Comparison of ENCODE assay signal across 14 cellular contexts in the genomic region with DNA sequence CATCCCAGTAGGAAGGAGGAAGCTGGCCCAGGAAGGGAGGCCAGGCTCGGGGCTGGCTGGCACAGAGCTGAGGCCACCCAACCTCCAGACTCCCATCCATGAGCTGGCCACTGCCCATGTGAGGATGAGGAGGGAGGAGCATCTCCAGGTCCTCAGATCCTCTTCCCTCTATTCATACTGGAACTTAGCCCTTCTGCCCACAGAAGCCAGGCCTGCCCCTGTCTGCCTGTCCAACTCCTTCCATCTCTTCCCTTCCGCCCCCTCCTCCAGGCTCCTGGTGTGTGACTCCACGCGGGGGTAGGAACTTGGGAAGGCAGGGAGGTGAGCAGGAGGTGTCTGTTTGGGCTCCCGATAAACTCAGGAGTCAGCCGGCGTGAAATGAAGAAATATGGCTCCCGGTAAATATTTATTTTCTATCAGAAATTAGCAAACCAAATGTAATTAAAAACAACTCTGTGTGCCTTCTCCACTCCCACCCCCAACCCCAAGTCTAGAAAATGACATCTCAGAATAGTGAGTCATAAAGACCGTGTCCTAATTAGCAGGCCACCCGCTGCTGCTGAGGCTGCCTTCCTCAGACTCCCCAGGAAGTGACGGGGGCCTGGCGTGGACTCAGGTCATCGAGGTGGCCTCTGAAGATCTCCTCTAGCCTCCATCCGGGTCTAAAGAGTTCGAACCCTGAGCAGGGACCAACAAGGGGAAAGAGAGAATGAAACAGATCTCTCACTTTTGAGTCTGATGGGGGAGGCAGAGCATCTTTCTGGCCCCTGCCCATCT.
DNase-seq lines count a peak whose midpoint lies in the region; ATAC-seq and TF ChIP-seq lines count a peak whose summit lies in the region.
"Had no signal": no experiment of that assay in that cellular context is flagged by ENCODE, and none has a peak within 500 bp of the region (broad histone marks: within the 10 kb centered on the region; RNA-seq: fewer than 3 reads in every experiment).

No MANE protein-coding gene starts in this region.

- no CpG with 5 or more reads among the region's 15 CpGs for WGBS in neuronal stem cell (ENCODE audit: extremely low coverage in 2 of 2, insufficient read length in 2 of 2, insufficient replicate concordance in 1 of 2), 2 donors

- peak overlapping the region; percentile 49 for H3K18ac ChIP-seq in neuronal stem cell (ENCODE audit: low read length)

- peak overlapping the region; percentile 57 for H2BK5ac ChIP-seq in neuronal stem cell (ENCODE audit: low read length)

- no peak for ATAC-seq in GM19328 (IDR thresholded peaks at IDR 0.05; ENCODE audit: unreplicated experiment)

- H4K91ac ChIP-seq in neuronal stem cell (ENCODE audit: low read depth, low read length, poor library complexity), result peak overlapping the region; percentile 33

- no peak overlapping the region for H3K14ac ChIP-seq in neuronal stem cell (ENCODE audit: low read length)

- no peak overlapping the region for H2AFZ ChIP-seq in neuronal stem cell (ENCODE audit: low read length)

- peaks cover 5 to 24% of the 10 kb centered on the region in 2 donors for H3K4me1 ChIP-seq in neuronal stem cell (ENCODE audit: control insufficient read depth in 2 of 2, insufficient read depth in 1 of 2, low read depth in 1 of 2, low read length in 2 of 2)
- H3K4me1 ChIP-seq: ascending aorta, transverse colon had no signal

- H2BK12ac ChIP-seq in neuronal stem cell (ENCODE audit: low read length), result no peak overlapping the region

- no peaks in the 10 kb centered on the region for H3K36me3 ChIP-seq in neuronal stem cell (replicated peaks in 1 of 2; ENCODE audit: control insufficient read depth in 2 of 2, insufficient read depth in 2 of 2, low read length in 2 of 2)
- H3K36me3 ChIP-seq: ascending aorta, transverse colon had no signal

- H3K9me3 ChIP-seq in neuronal stem cell (replicated peaks in 1 of 2; ENCODE audit: control insufficient read depth in 2 of 2, insufficient read depth in 1 of 2, low read depth in 1 of 2, low read length in 2 of 2), result no peaks in the 10 kb centered on the region
- H3K9me3 ChIP-seq: ascending aorta, transverse colon had no signal

- no peak overlapping the region for H3K9ac ChIP-seq in neuronal stem cell (ENCODE audit: low read depth, low read length, poor library complexity)

- H3K4me2 ChIP-seq in neuronal stem cell (ENCODE audit: insufficient read depth, low read length, poor library complexity, severe bottlenecking), result no peak overlapping the region

- no peak overlapping the region for H4K8ac ChIP-seq in neuronal stem cell (ENCODE audit: low read depth, low read length)

- no peak overlapping the region for H2BK120ac ChIP-seq in neuronal stem cell (ENCODE audit: low read depth, low read length)

- H2BK15ac ChIP-seq in neuronal stem cell (ENCODE audit: low read length), result peak overlapping the region; percentile 19

- H3K27ac ChIP-seq in neuronal stem cell (replicated peaks; ENCODE audit: low read length), result no peak overlapping the region
- H3K27ac ChIP-seq: 22Rv1, ascending aorta, transverse colon had no signal

- in situ Hi-C loops in astrocyte of the spinal cord (cut with HindIII; ENCODE audit: low sequenced_read_pairs), result no loop called here

- H3K4me3 ChIP-seq in NB4 (ENCODE audit: low read depth, low read length) (no peak overlapping the region), astrocyte of the spinal cord (ENCODE audit: low read depth, low read length) (no peak overlapping the region), neuronal stem cell (ENCODE audit: low read length in 2 of 2) (no peak overlapping the region)
- H3K4me3 ChIP-seq: ascending aorta, transverse colon had no signal

- TF ChIP-seq POLR2A in NB4 (IDR thresholded peaks at IDR 0.05; ENCODE audit: extremely low read depth, insufficient read length), result no peak

- H3K4ac ChIP-seq in neuronal stem cell (ENCODE audit: low read length), result no peak overlapping the region

- peaks cover 0 to 16% (median 0%) of the 10 kb centered on the region in 3 experiments for H3K27me3 ChIP-seq in neuronal stem cell (ENCODE audit: control insufficient read depth in 3 of 3, insufficient read depth in 3 of 3, low read depth in 1 of 3, low read length in 3 of 3)
- H3K27me3 ChIP-seq: ascending aorta had no signal

- H2AK5ac ChIP-seq in neuronal stem cell (ENCODE audit: low read depth, low read length), result no peak overlapping the region

- TF ChIP-seq CTCF in NB4 (IDR thresholded peaks at IDR 0.05; ENCODE audit: low read depth, low read length) (no peak), astrocyte of the spinal cord (IDR thresholded peaks at IDR 0.05; ENCODE audit: low read depth, low read length) (no peak)

- no peaks in the 10 kb centered on the region for H3K79me1 ChIP-seq in neuronal stem cell (ENCODE audit: low read depth, low read length)

- no peak overlapping the region for H3K23ac ChIP-seq in neuronal stem cell (ENCODE audit: low read depth, low read length, poor library complexity)

- DNase-seq in NCI-H146 (lab: John Stamatoyannopoulos, UW) (peak; percentile 22), NCI-H146 treated with DMSO at 0.1 percent for 48 hours (lab: John Stamatoyannopoulos, UW; ENCODE audit: unreplicated experiment) (no peak), NB4 (ENCODE audit: low read depth) (peak; percentile 65), astrocyte of the spinal cord (ENCODE audit: low read depth, low spot score) (peak; percentile 84), neuronal stem cell (ENCODE audit: low spot score) (no peak), LoVo (ENCODE audit: low spot score) (no peak), SIG-M5 treated with dmso at 0.1 percent for 504 hours (lab: John Stamatoyannopoulos, UW; ENCODE audit: unreplicated experiment) (no peak)
- DNase-seq: DMS79, H9, NCI-H1092, transverse colon had no signal

Comparison
In these comparisons a context has a peak if more than half of its experiments do, and no peak if none do; other contexts are left out.
1. DNase-seq: peak in NCI-H146 (single experiment), NB4 (single experiment) and astrocyte of the spinal cord (single experiment); none in NCI-H146 treated with DMSO at 0.1 percent for 48 hours (single experiment), neuronal stem cell (single experiment), LoVo (single experiment) and SIG-M5 treated with dmso at 0.1 percent for 504 hours (single experiment).